In the genomic region with DNA sequence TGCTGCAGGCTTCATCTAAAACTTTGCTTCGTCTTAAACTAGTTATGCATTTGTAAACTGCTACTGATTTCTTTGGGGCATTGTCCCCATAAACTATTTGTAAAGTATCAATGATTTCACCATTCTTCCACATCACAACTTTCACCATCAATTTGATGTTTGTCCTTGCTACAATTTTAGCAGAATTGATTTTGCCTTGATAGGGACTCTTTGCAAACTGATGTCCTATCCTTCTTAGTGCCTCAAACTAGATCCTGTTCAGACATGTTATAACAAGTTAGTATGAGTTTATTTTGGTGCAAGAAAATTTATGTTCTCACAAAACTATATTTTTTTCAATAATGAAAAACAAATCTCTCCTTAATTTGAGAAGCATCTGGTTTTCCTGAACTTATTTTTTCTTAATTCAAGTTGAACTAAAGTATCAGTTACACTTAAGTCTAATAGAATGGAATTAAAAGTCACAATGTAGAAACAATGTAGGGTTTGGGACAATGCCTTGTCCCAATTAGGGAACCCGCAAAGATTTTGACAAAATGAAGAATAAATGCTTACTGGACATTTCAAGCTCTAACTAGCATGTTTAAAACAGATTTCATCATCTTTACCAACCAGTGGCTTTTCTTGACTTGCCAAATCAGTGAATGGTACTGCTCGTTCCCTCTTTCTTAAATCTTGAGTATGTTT, we compare ENCODE assay signal across 17 cellular contexts. TPM values are rescaled to one million over a fixed set of nuclear protein-coding genes. Genes with fewer than 3 reads are reported as not detected.
A peak's percentile ranks its signal among the peaks of the same experiment; 100 is the strongest.
DNase-seq lines count a peak whose midpoint lies in the region; ATAC-seq and TF ChIP-seq lines count a peak whose summit lies in the region.
"Had no signal": no experiment of that assay in that cellular context is flagged by ENCODE, and none has a peak within 500 bp of the region (broad histone marks: within the 10 kb centered on the region; RNA-seq: fewer than 3 reads in every experiment).

No MANE protein-coding gene starts in this region.

- H3K4me3 ChIP-seq in OCI-LY7 (ENCODE audit: low read depth, low read length, poor library complexity, severe bottlenecking) (no peak overlapping the region), mucosa of descending colon (no peak overlapping the region), PC-9 (no peak overlapping the region)
- H3K4me3 ChIP-seq: gastrocnemius medialis, lower lobe of right lung had no signal

- peaks cover 5% of the 10 kb centered on the region; the same call in 1 of the 2 replicates for H3F3A ChIP-seq in PC-9 (ENCODE audit: insufficient read depth, low read depth)

- ATAC-seq in central memory CD8-positive, alpha-beta T cell (replicated peaks; ENCODE audit: extremely low read depth, poor library complexity, severe bottlenecking) = no peak
- ATAC-seq in natural killer cell treated with Interleukin-12 subunit alpha and Interleukin-12 subunit beta and Interleukin-15 and Interleukin-18, amount 100 ng/mL, for 72 hours = no peak
- no peak for ATAC-seq in mucosa of descending colon
- ATAC-seq: gastrocnemius medialis, lower lobe of right lung, PC-3, right cardiac atrium had no signal

- no peaks in the 10 kb centered on the region for H3K9me3 ChIP-seq in OCI-LY7 (ENCODE audit: low read length)
- no peaks in the 10 kb centered on the region for H3K9me3 ChIP-seq in mucosa of descending colon
- H3K9me3 ChIP-seq in PC-9 (ENCODE audit: insufficient read depth, low read depth) = no peaks in the 10 kb centered on the region
- H3K9me3 ChIP-seq: gastrocnemius medialis, lower lobe of right lung had no signal

- H3K27me3 Mint-ChIP-seq in T-helper 2 cell treated with Interferon-gamma antibody and Interleukin-4, amounts not matched to agents 5 μg/mL and 100 μg/mL, for 36 hours (ENCODE audit: low read depth) = no peaks in the 10 kb centered on the region
- no peaks in the 10 kb centered on the region for H3K27me3 Mint-ChIP-seq in central memory CD8-positive, alpha-beta T cell
- no peaks in the 10 kb centered on the region for H3K27me3 Mint-ChIP-seq in natural killer cell treated with Interleukin-12 subunit alpha and Interleukin-12 subunit beta and Interleukin-15 and Interleukin-18, amount 100 ng/mL, for 72 hours
- H3K27me3 Mint-ChIP-seq: activated naive CD8-positive, alpha-beta T cell treated with anti-CD3 and anti-CD28 coated beads, Interleukin-2, amount 10 ng/mL, durations not matched to agents 7 days and 5 days had no signal

- H3K4me1 Mint-ChIP-seq in T-helper 2 cell treated with Interferon-gamma antibody and Interleukin-4, amounts not matched to agents 5 μg/mL and 100 μg/mL, for 36 hours (ENCODE audit: low read depth) = peaks cover 41% of the 10 kb centered on the region
- H3K4me1 Mint-ChIP-seq in central memory CD8-positive, alpha-beta T cell = peaks cover 65% of the 10 kb centered on the region
- peaks cover 34 to 49% of the 10 kb centered on the region in 2 donors for H3K4me1 Mint-ChIP-seq in natural killer cell treated with Interleukin-12 subunit alpha and Interleukin-12 subunit beta and Interleukin-15 and Interleukin-18, amount 100 ng/mL, for 72 hours (ENCODE audit: low read depth in 2 of 2)

- BruUV-seq in OCI-LY7 (replicated peaks; lab: Mats Ljungman, UMichigan) = TSS peak; percentile 3
- BruUV-seq in PC-9 (replicated peaks; lab: Mats Ljungman, UMichigan) = no TSS peak

- H3K9me2 ChIP-seq in OCI-LY7 (ENCODE audit: insufficient read depth, low read length) = no peaks in the 10 kb centered on the region
- no peaks in the 10 kb centered on the region for H3K9me2 ChIP-seq in PC-9 (ENCODE audit: insufficient read depth)

- CTCF ChIA-PET in OCI-LY7 (lab: Charles Lee; ENCODE audit: unreplicated experiment) = no interaction called here
- CTCF ChIA-PET in PC-9 (lab: Charles Lee) = no interaction called here

- H3K4me1 ChIP-seq in OCI-LY7 (ENCODE audit: insufficient read depth, low read length, poor library complexity, severe bottlenecking) = no peaks in the 10 kb centered on the region
- peaks cover 8% of the 10 kb centered on the region for H3K4me1 ChIP-seq in mucosa of descending colon (ENCODE audit: low read depth)
- H3K4me1 ChIP-seq in PC-9 (replicated peaks; ENCODE audit: insufficient read depth) = no peaks in the 10 kb centered on the region

- H3K27ac ChIP-seq in OCI-LY7 (ENCODE audit: low read depth, low read length, poor library complexity, severe bottlenecking) (no peak overlapping the region), PC-9 (no peak overlapping the region)
- H3K27ac ChIP-seq: gastrocnemius medialis, lower lobe of right lung had no signal

- peak overlapping the region; percentile 18 for H3K27ac Mint-ChIP-seq in T-helper 2 cell treated with Interferon-gamma antibody and Interleukin-4, amounts not matched to agents 5 μg/mL and 100 μg/mL, for 36 hours
- peak overlapping the region; percentile 60 for H3K27ac Mint-ChIP-seq in central memory CD8-positive, alpha-beta T cell (ENCODE audit: low read depth)
- peak overlapping the region; percentile 22 to 26 for H3K27ac Mint-ChIP-seq in natural killer cell treated with Interleukin-12 subunit alpha and Interleukin-12 subunit beta and Interleukin-15 and Interleukin-18, amount 100 ng/mL, for 72 hours
- H3K27ac Mint-ChIP-seq: activated naive CD8-positive, alpha-beta T cell treated with anti-CD3 and anti-CD28 coated beads, Interleukin-2, amount 10 ng/mL, durations not matched to agents 7 days and 5 days had no signal

- no peak overlapping the region for H3K4me3 Mint-ChIP-seq in T-helper 2 cell treated with Interferon-gamma antibody and Interleukin-4, amounts not matched to agents 5 μg/mL and 100 μg/mL, for 36 hours
- no peak overlapping the region for H3K4me3 Mint-ChIP-seq in central memory CD8-positive, alpha-beta T cell
- H3K4me3 Mint-ChIP-seq in natural killer cell treated with Interleukin-12 subunit alpha and Interleukin-12 subunit beta and Interleukin-15 and Interleukin-18, amount 100 ng/mL, for 72 hours = no peak overlapping the region
- H3K4me3 Mint-ChIP-seq: activated naive CD8-positive, alpha-beta T cell treated with anti-CD3 and anti-CD28 coated beads, Interleukin-2, amount 10 ng/mL, durations not matched to agents 7 days and 5 days had no signal

- no peak overlapping the region for H2AFZ ChIP-seq in OCI-LY7 (ENCODE audit: low read length)
- no peak overlapping the region for H2AFZ ChIP-seq in PC-9

- POLR2A ChIA-PET in OCI-LY7 (lab: Charles Lee) = interaction anchor here (0.8 to 1.2 kb wide), 3 partner anchors 10 to 23 kb away, joined by 3 to 4 read pairs (median 4); a partner anchor contains a TSS
- POLR2A ChIA-PET in PC-9 (lab: Charles Lee; ENCODE audit: unreplicated experiment) = no interaction called here

- H4K20me1 ChIP-seq in OCI-LY7 (ENCODE audit: insufficient read depth, low read length) = peaks cover 12% of the 10 kb centered on the region; the same call in 1 of the 2 replicates
- H4K20me1 ChIP-seq in PC-9 (ENCODE audit: insufficient read depth) = peaks cover 41% of the 10 kb centered on the region

- H3K36me3 ChIP-seq in OCI-LY7 (ENCODE audit: insufficient read depth, low read length) = peaks cover 99% of the 10 kb centered on the region
- no peaks in the 10 kb centered on the region for H3K36me3 ChIP-seq in mucosa of descending colon (ENCODE audit: low read depth)
- peaks cover 49% of the 10 kb centered on the region for H3K36me3 ChIP-seq in PC-9 (ENCODE audit: low read depth)

- no peak overlapping the region for H3K4me2 ChIP-seq in OCI-LY7 (ENCODE audit: low read length)
- H3K4me2 ChIP-seq in PC-9 = no peak overlapping the region

- H3K36me3 Mint-ChIP-seq in T-helper 2 cell treated with Interferon-gamma antibody and Interleukin-4, amounts not matched to agents 5 μg/mL and 100 μg/mL, for 36 hours (ENCODE audit: low read depth) = peaks cover 68% of the 10 kb centered on the region
- H3K36me3 Mint-ChIP-seq in central memory CD8-positive, alpha-beta T cell (ENCODE audit: insufficient read depth) = peaks cover 78% of the 10 kb centered on the region
- peaks cover 49% of the 10 kb centered on the region for H3K36me3 Mint-ChIP-seq in natural killer cell treated with Interleukin-12 subunit alpha and Interleukin-12 subunit beta and Interleukin-15 and Interleukin-18, amount 100 ng/mL, for 72 hours

- intact Hi-C loops in OCI-LY7 (cut with micrococcal nuclease; ENCODE audit: unreplicated experiment) (no loop called here), mucosa of descending colon (cut with DNase I, micrococcal nuclease) (no loop called here), PC-9 (cut with micrococcal nuclease; ENCODE audit: unreplicated experiment) (no loop called here)

- H3K79me2 ChIP-seq in OCI-LY7 (ENCODE audit: insufficient read depth, low read depth, low read length) (peaks cover 95% of the 10 kb centered on the region), PC-9 (ENCODE audit: low read depth) (peaks cover 69% of the 10 kb centered on the region)

- H3K9me3 Mint-ChIP-seq in T-helper 2 cell treated with Interferon-gamma antibody and Interleukin-4, amounts not matched to agents 5 μg/mL and 100 μg/mL, for 36 hours = no peaks in the 10 kb centered on the region
- no peaks in the 10 kb centered on the region for H3K9me3 Mint-ChIP-seq in central memory CD8-positive, alpha-beta T cell
- no peaks in the 10 kb centered on the region for H3K9me3 Mint-ChIP-seq in natural killer cell treated with Interleukin-12 subunit alpha and Interleukin-12 subunit beta and Interleukin-15 and Interleukin-18, amount 100 ng/mL, for 72 hours
- H3K9me3 Mint-ChIP-seq: activated naive CD8-positive, alpha-beta T cell treated with anti-CD3 and anti-CD28 coated beads, Interleukin-2, amount 10 ng/mL, durations not matched to agents 7 days and 5 days had no signal

- H3K27me3 ChIP-seq in PC-9 (ENCODE audit: insufficient read depth, low read depth) = no peaks in the 10 kb centered on the region
- H3K27me3 ChIP-seq: gastrocnemius medialis had no signal

- no peak for DNase-seq in T-helper 2 cell treated with Interferon-gamma antibody and Interleukin-4, amounts not matched to agents 5 μg/mL and 100 μg/mL, for 36 hours (ENCODE audit: low spot score)
- no peak for DNase-seq in T-helper 2 cell
- DNase-seq in OCI-LY7 (ENCODE audit: low spot score) = no peak
- DNase-seq in central memory CD8-positive, alpha-beta T cell (ENCODE audit: low spot score in 2 of 2) = no peak
- no peak for DNase-seq in natural killer cell treated with Interleukin-12 subunit alpha and Interleukin-12 subunit beta and Interleukin-15 and Interleukin-18, amount 100 ng/mL, for 72 hours (ENCODE audit: low spot score)
- no peak for DNase-seq in mucosa of descending colon
- DNase-seq in PC-9 = no peak
- DNase-seq in DMS53 (lab: John Stamatoyannopoulos, UW) = no peak
- DNase-seq: 8988T; activated naive CD8-positive, alpha-beta T cell treated with anti-CD3 and anti-CD28 coated beads, Interleukin-2, amount 10 ng/mL, durations not matched to agents 7 days and 5 days; caudate nucleus; gastrocnemius medialis; lower lobe of right lung; NCI-H2081; NCI-H526; PC-3; right cardiac atrium had no signal

- TF ChIP-seq CTCF in OCI-LY7 (conservative IDR thresholded peaks at IDR 0.05; ENCODE audit: low read length) = no peak
- TF ChIP-seq CTCF in mucosa of descending colon (IDR thresholded peaks at IDR 0.05) = no peak
- no peak for TF ChIP-seq CTCF in PC-9 (conservative IDR thresholded peaks at IDR 0.05)

RNA-seq across cellular contexts. Expression of a gene that starts 10.1 kb away (rescaled TPM):
- 10.3 and 29.6 TPM in 2 replicates for total RNA-seq in OCI-LY7 (2014; rRNA removed; shearing (Covaris generic))
- total RNA-seq in OCI-LY7 (2022) = 38.2 and 39.3 TPM in 2 replicates
- total RNA-seq in natural killer cell treated with Interleukin-12 subunit alpha and Interleukin-12 subunit beta and Interleukin-15 and Interleukin-18, amount 100 ng/mL, for 72 hours = 10 to 100 TPM; 33.0 to 35.6 TPM
- total RNA-seq in mucosa of descending colon = 10 to 100 TPM; 26.3 to 34.6 (median 30.5) TPM
- total RNA-seq in PC-9 (2021) = 17.0 and 22.2 TPM in 2 replicates

RNA-seq across cellular contexts. Expression of a gene that starts 43.6 kb away (rescaled TPM):
- total RNA-seq in OCI-LY7 (2014; rRNA removed; shearing (Covaris generic)) = 88.9 and 89.1 TPM in 2 replicates
- total RNA-seq in OCI-LY7 (2022) (171 and 206 TPM in 2 replicates), mucosa of descending colon (100 to 1,000 TPM in 2 of 3 donors, 10 to 100 TPM in 1; 93.2 to 124 (median 105) TPM), PC-9 (2021) (202 and 277 TPM in 2 replicates)
- 100 to 1,000 TPM; 320 to 337 TPM for total RNA-seq in natural killer cell treated with Interleukin-12 subunit alpha and Interleukin-12 subunit beta and Interleukin-15 and Interleukin-18, amount 100 ng/mL, for 72 hours
